In the genomic region with DNA sequence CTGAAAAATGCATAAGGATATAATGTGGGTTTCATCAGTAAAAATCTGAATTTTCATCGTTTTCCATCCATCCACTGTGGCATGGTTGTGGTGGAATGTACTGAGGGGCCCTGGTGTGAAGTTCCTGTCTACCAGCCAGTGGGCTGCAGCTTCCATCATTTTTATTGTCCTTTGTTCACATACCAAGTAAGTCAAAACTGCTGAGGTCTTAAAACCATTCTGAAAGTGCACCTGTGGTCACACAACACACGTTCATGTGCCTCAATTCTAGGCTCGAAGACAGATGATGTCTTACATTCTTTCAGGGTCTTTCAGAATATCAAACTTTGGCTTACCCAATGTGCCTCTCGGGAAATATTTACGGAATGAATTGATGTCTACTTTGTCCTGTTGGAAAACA, we compare ENCODE assay signal across 3 cellular contexts. TPM values are rescaled to one million over a fixed set of nuclear protein-coding genes. Genes with fewer than 3 reads are reported as not detected.
"Had no signal": no experiment of that assay in that cellular context is flagged by ENCODE, and none has a peak within 500 bp of the region (broad histone marks: within the 10 kb centered on the region; RNA-seq: fewer than 3 reads in every experiment).

No MANE protein-coding gene starts in this region.

RNA-seq across cellular contexts. Expression of a gene that starts 6.2 kb away (rescaled TPM):
- polyA plus RNA-seq: GM23248, HepG2, IgD-negative memory B cell had no signal

RNA-seq across cellular contexts. Expression of a gene that starts 33.9 kb away (rescaled TPM):
- polyA plus RNA-seq: GM23248, HepG2, IgD-negative memory B cell had no signal

RNA-seq across cellular contexts. Expression of a gene that starts 36.4 kb away (rescaled TPM):
- polyA plus RNA-seq: GM23248, HepG2, IgD-negative memory B cell had no signal

RNA-seq across cellular contexts. Expression of a gene that starts 49.1 kb away (rescaled TPM):
- polyA plus RNA-seq: GM23248, HepG2 had no signal
